32 cellular contexts compared by ENCODE assay signal in the genomic region with DNA sequence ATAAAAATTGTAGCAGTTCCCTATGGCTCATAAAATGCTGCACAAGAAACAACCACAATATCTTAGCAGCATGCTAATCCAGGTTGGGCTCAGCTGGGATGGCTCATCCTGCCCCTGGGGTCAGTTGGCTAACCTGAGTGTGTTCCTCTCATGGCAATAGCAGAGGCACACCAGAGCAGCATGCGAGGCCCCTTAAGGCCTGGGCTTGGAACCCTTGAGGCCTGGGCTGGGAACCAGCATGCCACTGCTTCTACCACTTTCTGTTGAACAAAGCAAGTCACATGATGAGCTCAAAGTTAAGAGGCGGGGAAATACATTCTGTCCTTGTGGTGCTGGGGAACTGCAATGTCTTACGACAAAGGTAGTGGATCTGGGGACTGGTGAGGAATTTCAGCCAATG.
DNase-seq lines count a peak whose midpoint lies in the region; ATAC-seq, FAIRE-seq and TF ChIP-seq lines count a peak whose summit lies in the region.
"Had no signal": no experiment of that assay in that cellular context is flagged by ENCODE, and none has a peak within 500 bp of the region (broad histone marks: within the 10 kb centered on the region; RNA-seq: fewer than 3 reads in every experiment).

No MANE protein-coding gene starts in this region.

- H3K4me3 ChIP-seq in breast epithelium, result no peak overlapping the region
- no peak overlapping the region for H3K4me3 ChIP-seq in brain microvascular endothelial cell (ENCODE audit: low read depth, low read length)
- no peak overlapping the region for H3K4me3 ChIP-seq in smooth muscle cell
- H3K4me3 ChIP-seq: coronary artery, left lung, neural progenitor cell, pancreas, Peyer's patch, testis had no signal

- in situ Hi-C loops in brain microvascular endothelial cell (cut with HindIII; ENCODE audit: low pct_ligation_motif_present, low sequenced_read_pairs), result no loop called here

- H3K27me3 ChIP-seq in breast epithelium (peaks cover 2 to 91% of the 10 kb centered on the region in 2 donors), brain microvascular endothelial cell (replicated peaks) (no peaks in the 10 kb centered on the region), smooth muscle cell (ENCODE audit: low read depth) (no peaks in the 10 kb centered on the region)
- H3K27me3 ChIP-seq: Peyer's patch, testis had no signal

- H2AFZ ChIP-seq in smooth muscle cell (ENCODE audit: low read depth), result no peak overlapping the region
- H2AFZ ChIP-seq: neural progenitor cell had no signal

- peaks cover 39% of the 10 kb centered on the region for H3K4me1 Mint-ChIP-seq in MCF 10A (ENCODE audit: insufficient read depth, unreplicated experiment)
- H3K4me1 Mint-ChIP-seq: activated CD4-positive, alpha-beta T cell treated with anti-CD3 and anti-CD28 coated beads, Interleukin-2, amount 10 ng/mL, durations not matched to agents 7 days and 5 days; IgD-negative memory B cell had no signal

- no peaks in the 10 kb centered on the region for H3K36me3 ChIP-seq in breast epithelium
- no peaks in the 10 kb centered on the region for H3K36me3 ChIP-seq in brain microvascular endothelial cell (replicated peaks)
- no peaks in the 10 kb centered on the region for H3K36me3 ChIP-seq in smooth muscle cell (ENCODE audit: low read depth)
- H3K36me3 ChIP-seq: left lung, neural progenitor cell, pancreas, Peyer's patch had no signal

- H3K27me3 Mint-ChIP-seq in MCF 10A (ENCODE audit: insufficient read depth, unreplicated experiment), result no peaks in the 10 kb centered on the region

- BruUV-seq in MCF 10A (replicated peaks; lab: Mats Ljungman, UMichigan), result no TSS peak

- intact Hi-C loops in MCF 10A (cut with micrococcal nuclease) (no loop called here), breast epithelium (cut with DNase I; ENCODE audit: low total_unique reads) (no loop called here)

- no peak for TF ChIP-seq POLR2A in breast epithelium (IDR thresholded peaks at IDR 0.05)

- H3K27ac Mint-ChIP-seq in MCF 10A (ENCODE audit: low read depth, unreplicated experiment), result no peak overlapping the region
- H3K27ac Mint-ChIP-seq: activated CD4-positive, alpha-beta T cell treated with anti-CD3 and anti-CD28 coated beads, Interleukin-2, amount 10 ng/mL, durations not matched to agents 7 days and 5 days; activated naive CD4-positive, alpha-beta T cell treated with anti-CD3 and anti-CD28 coated beads, Interleukin-2, amount 50 U/mL, for 72 hours; IgD-negative memory B cell; neural progenitor cell; stimulated activated naive CD8-positive, alpha-beta T cell treated with anti-CD3 and anti-CD28 coated beads, Interleukin-15, Interleukin-2, amounts not matched to agents 100 ng/mL and 50 ng/mL, for 24 hours; WTC11 had no signal

- H3K4me3 Mint-ChIP-seq in MCF 10A (ENCODE audit: unreplicated experiment), result no peak overlapping the region
- H3K4me3 Mint-ChIP-seq: activated CD4-positive, alpha-beta T cell treated with anti-CD3 and anti-CD28 coated beads, Interleukin-2, amount 10 ng/mL, durations not matched to agents 7 days and 5 days; neural progenitor cell; stimulated activated naive CD8-positive, alpha-beta T cell treated with anti-CD3 and anti-CD28 coated beads, Interleukin-15, Interleukin-2, amounts not matched to agents 100 ng/mL and 50 ng/mL, for 24 hours; WTC11 had no signal

- H3K9me3 Mint-ChIP-seq in MCF 10A (ENCODE audit: unreplicated experiment), result peaks cover 10% of the 10 kb centered on the region

- H3K9ac ChIP-seq in smooth muscle cell (ENCODE audit: low read depth), result no peak overlapping the region
- H3K9ac ChIP-seq: neural progenitor cell had no signal

- H3K4me1 ChIP-seq in breast epithelium, result no peaks in the 10 kb centered on the region
- no peaks in the 10 kb centered on the region for H3K4me1 ChIP-seq in smooth muscle cell (ENCODE audit: low read depth)
- H3K4me1 ChIP-seq: neural progenitor cell, pancreas, Peyer's patch, testis had no signal

- CTCF ChIA-PET in MCF 10A (lab: Yijun Ruan, JAX), result interaction anchor here (0.5 kb wide), 1 partner anchor 13 kb away, joined by 3 read pairs; no protein-coding TSS in a partner anchor

- H3K79me2 ChIP-seq in smooth muscle cell (ENCODE audit: low read depth), result no peaks in the 10 kb centered on the region

- POLR2A ChIA-PET in MCF 10A (lab: Yijun Ruan, JAX), result no interaction called here

- peaks cover 14% of the 10 kb centered on the region for H3F3A ChIP-seq in smooth muscle cell (ENCODE audit: low read depth)

- peak; percentile 59 for DNase-seq in MCF 10A (ENCODE audit: unreplicated experiment)
- DNase-seq in breast epithelium (ENCODE audit: low spot score in 2 of 2), result no peak
- DNase-seq in NCI-H460 (ENCODE audit: extremely low read depth, low read depth), result peak; percentile 74
- DNase-seq in brain microvascular endothelial cell, result peak; percentile 18
- no peak for DNase-seq in smooth muscle cell (lab: John Stamatoyannopoulos, UW; ENCODE audit: unreplicated experiment)
- no peak for DNase-seq in frontal cortex (ENCODE audit: low spot score in 2 of 2)
- DNase-seq in NCI-H1092 treated with DMSO at 0.1 percent for 48 hours (lab: John Stamatoyannopoulos, UW), result no peak
- DNase-seq: activated CD4-positive, alpha-beta T cell treated with anti-CD3 and anti-CD28 coated beads, Interleukin-2, amount 10 ng/mL, durations not matched to agents 7 days and 5 days; activated effector memory CD4-positive, alpha-beta T cell treated with Interleukin-2 at 50 U/mL for 16 hours; activated T-cell treated with anti-CD3 and anti-CD28 coated beads, Interleukin-2, amount 50 U/mL, for 1 hour; effector CD8-positive, alpha-beta T cell; left lung; NCI-H1105 treated with DMSO at 0.1 percent for 48 hours; NCI-H2029 treated with DMSO at 0.1 percent for 48 hours; NCI-H345; NCI-H748 treated with DMSO at 0.1 percent for 48 hours; pancreas; Peyer's patch; SHP77 treated with DMSO at 0.1 percent for 48 hours; stimulated activated CD8-positive, alpha-beta memory T cell treated with anti-CD3 and anti-CD28 coated beads, Interleukin-4, amount 100 ng/mL, for 48 hours; testis had no signal

- no peaks in the 10 kb centered on the region for H3K36me3 Mint-ChIP-seq in MCF 10A (ENCODE audit: insufficient read depth, unreplicated experiment)
- H3K36me3 Mint-ChIP-seq: IgD-negative memory B cell, neural progenitor cell had no signal

- FAIRE-seq in frontal cortex (lab: Jason Lieb, UNC), result no peak
- FAIRE-seq: G401.6, islet of Langerhans, pancreas, urothelium cell line had no signal

- H3K27ac ChIP-seq in breast epithelium (no peak overlapping the region), brain microvascular endothelial cell (no peak overlapping the region), smooth muscle cell (ENCODE audit: low read depth) (peak overlapping the region; percentile 58)
- H3K27ac ChIP-seq: 22Rv1, coronary artery, left lung, neural progenitor cell, pancreas, Peyer's patch, testis had no signal

- no peaks in the 10 kb centered on the region for H4K20me1 ChIP-seq in smooth muscle cell (ENCODE audit: low read depth)

- no peak for ATAC-seq in activated CD4-positive, CD25-positive, alpha-beta regulatory T cell treated with anti-CD3 and anti-CD28 coated beads, Interleukin-2, amount 50 U/mL, for 24 hours
- ATAC-seq: activated naive CD4-positive, alpha-beta T cell treated with anti-CD3 and anti-CD28 coated beads, Interleukin-2, amount 50 U/mL, for 72 hours; left lung; pancreas; WTC11 had no signal

- 98% methylated on average over 3 of the region's 3 CpGs for WGBS in smooth muscle cell (ENCODE audit: low lambda C conversion rate)

- no peak overlapping the region for H3K4me2 ChIP-seq in smooth muscle cell
- H3K4me2 ChIP-seq: neural progenitor cell had no signal

- H3K9me3 ChIP-seq in breast epithelium (peaks cover 17 to 18% of the 10 kb centered on the region in 2 donors), smooth muscle cell (replicated peaks; ENCODE audit: low read depth) (no peaks in the 10 kb centered on the region)
- H3K9me3 ChIP-seq: pancreas, Peyer's patch, testis had no signal

- TF ChIP-seq CTCF in MCF 10A (IDR thresholded peaks at IDR 0.05; ENCODE audit: unreplicated experiment), result no peak
- no peak for TF ChIP-seq CTCF in breast epithelium (IDR thresholded peaks at IDR 0.05)
- TF ChIP-seq CTCF in brain microvascular endothelial cell (IDR thresholded peaks at IDR 0.05; ENCODE audit: low read depth, low read length, missing control alignments), result no peak
- TF ChIP-seq CTCF in smooth muscle cell (IDR thresholded peaks at IDR 0.05; ENCODE audit: borderline replicate concordance, insufficient read depth, poor library complexity, severe bottlenecking), result no peak

Comparison
In these comparisons a context has a peak if more than half of its experiments do, and no peak if none do; other contexts are left out.
1. DNase-seq: peak in MCF 10A (single experiment), NCI-H460 (single experiment) and brain microvascular endothelial cell (single experiment); none in breast epithelium (0 of 2), smooth muscle cell (single experiment), frontal cortex (0 of 2) and NCI-H1092 treated with DMSO at 0.1 percent for 48 hours (single experiment).